In genomic region chr15:90266485-90266884, GRCh38 we compare ENCODE assay signal across 8 cellular contexts. TPM values are rescaled to one million over a fixed set of nuclear protein-coding genes. Genes with fewer than 3 reads are reported as not detected.
DNase-seq lines count a peak whose midpoint lies in the region; ATAC-seq lines count a peak whose summit lies in the region.

No MANE protein-coding gene starts in this region.

- peaks cover 13% of the 10 kb centered on the region for H3K36me3 Mint-ChIP-seq in activated naive CD4-positive, alpha-beta T cell treated with anti-CD3 and anti-CD28 coated beads, Interleukin-2, amount 50 U/mL, for 24 hours

- peaks cover 3% of the 10 kb centered on the region for H3K9me3 ChIP-seq in iPS-18c (ENCODE audit: control insufficient read depth, insufficient read depth, low read length)

- H3K27me3 Mint-ChIP-seq in activated naive CD4-positive, alpha-beta T cell treated with anti-CD3 and anti-CD28 coated beads, Interleukin-2, amount 50 U/mL, for 24 hours, result no peaks in the 10 kb centered on the region

- H3K4me3 Mint-ChIP-seq in activated naive CD4-positive, alpha-beta T cell treated with anti-CD3 and anti-CD28 coated beads, Interleukin-2, amount 50 U/mL, for 24 hours, result peak overlapping the region; percentile 92

- in situ Hi-C loops in ACHN (cut with HindIII; ENCODE audit: low pct_ligation_motif_present, low pct_unique_long_range_greater_than_20kb, low sequenced_read_pairs), result no loop called here

- H3K4me1 Mint-ChIP-seq in activated naive CD4-positive, alpha-beta T cell treated with anti-CD3 and anti-CD28 coated beads, Interleukin-2, amount 50 U/mL, for 24 hours, result peaks cover 52% of the 10 kb centered on the region

- peak overlapping the region; percentile 94 for H3K4me3 ChIP-seq in Jurkat, Clone E6-1 (ENCODE audit: low read length)
- H3K4me3 ChIP-seq in iPS-18c (ENCODE audit: insufficient read depth, low read depth, low read length), result peak overlapping the region; percentile 97

- DNase-seq in ACHN (peak; percentile 4), NCI-H1092 (lab: John Stamatoyannopoulos, UW) (no peak), retina (no peak)
- no peak for DNase-seq in Jurkat, Clone E6-1 (ENCODE audit: low read depth, low spot score)
- DNase-seq in stimulated activated CD4-positive, alpha-beta T cell treated with anti-CD3 and anti-CD28 coated beads, Interleukin-4, amount 100 ng/mL, for 1 hour, result peak; percentile 11

- peak overlapping the region; percentile 99 for H3K27ac Mint-ChIP-seq in activated naive CD4-positive, alpha-beta T cell treated with anti-CD3 and anti-CD28 coated beads, Interleukin-2, amount 50 U/mL, for 24 hours

- no peaks in the 10 kb centered on the region for H3K9me3 Mint-ChIP-seq in activated naive CD4-positive, alpha-beta T cell treated with anti-CD3 and anti-CD28 coated beads, Interleukin-2, amount 50 U/mL, for 24 hours

- ATAC-seq in GM19467 (IDR thresholded peaks at IDR 0.05; ENCODE audit: unreplicated experiment), result no peak

RNA-seq across cellular contexts. Expression of gene NGRN, which starts 1.0 kb away (rescaled TPM):
- 39.1 TPM for polyA plus RNA-seq in Jurkat, Clone E6-1 (2012; ENCODE audit: insufficient read depth, insufficient read length)

RNA-seq across cellular contexts. Expression of gene TTLL13, which starts 17.1 kb away (rescaled TPM):
- polyA plus RNA-seq in Jurkat, Clone E6-1 (2012; ENCODE audit: insufficient read depth, insufficient read length), result 1.3 TPM

RNA-seq across cellular contexts. Expression of gene GDPGP1, which starts 32.5 kb away (rescaled TPM):
- 4.4 TPM for polyA plus RNA-seq in Jurkat, Clone E6-1 (2012; ENCODE audit: insufficient read depth, insufficient read length)

RNA-seq across cellular contexts. Expression of gene CIB1, which starts 32.7 kb away (rescaled TPM):
- polyA plus RNA-seq in Jurkat, Clone E6-1 (2012; ENCODE audit: insufficient read depth, insufficient read length), result 159 TPM

Comparison
In these comparisons a context has a peak if more than half of its experiments do, and no peak if none do; other contexts are left out.
1. DNase-seq: peak in ACHN (single experiment) and stimulated activated CD4-positive, alpha-beta T cell treated with anti-CD3 and anti-CD28 coated beads, Interleukin-4, amount 100 ng/mL, for 1 hour (single experiment); none in Jurkat, Clone E6-1 (single experiment), NCI-H1092 (single experiment) and retina (single experiment).